ENCODE assay signal across 8 cellular contexts in the genomic region with DNA sequence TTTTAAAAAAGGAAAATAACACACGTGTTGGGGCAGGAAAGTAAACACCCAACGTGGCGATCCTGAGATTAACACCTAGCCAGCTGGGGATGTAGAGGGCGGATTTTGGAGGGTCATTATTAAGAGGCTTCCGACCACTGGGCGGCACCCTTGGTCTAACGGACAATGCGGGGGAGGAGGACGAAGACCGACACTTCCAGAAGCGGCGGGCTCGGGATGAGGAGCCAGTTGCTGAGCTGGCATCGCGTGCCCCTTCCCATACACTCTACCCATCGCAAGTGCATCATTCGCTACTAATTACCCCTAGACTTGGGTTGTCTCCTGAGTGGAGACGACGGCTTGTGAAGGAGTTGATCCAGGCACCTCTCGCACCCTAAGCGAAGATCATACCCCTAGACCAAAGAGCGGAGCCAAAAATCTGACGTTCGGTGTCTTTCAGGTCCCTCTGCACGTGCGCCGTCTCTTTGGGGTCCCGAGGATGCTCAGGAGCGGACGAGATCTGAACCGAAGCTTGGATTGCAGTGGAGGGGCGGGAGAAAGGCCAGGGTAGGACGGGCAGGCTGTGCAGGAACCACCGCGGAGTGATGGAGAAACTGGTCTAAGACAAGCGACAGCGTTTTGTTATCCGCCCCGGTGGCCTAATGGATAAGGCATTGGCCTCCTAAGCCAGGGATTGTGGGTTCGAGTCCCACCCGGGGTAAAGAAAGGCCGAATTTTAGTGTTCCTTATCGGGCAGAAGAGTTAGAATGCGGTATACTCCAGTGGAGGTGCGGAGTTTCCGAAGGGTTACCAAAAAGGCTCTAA.
DNase-seq lines count a peak whose midpoint lies in the region; ATAC-seq and TF ChIP-seq lines count a peak whose summit lies in the region.

No MANE protein-coding gene starts in this region.

- no peak for ATAC-seq in HG02840 (IDR thresholded peaks at IDR 0.05; ENCODE audit: low FRiP score, unreplicated experiment)

- peak overlapping the region; percentile 56 for H3K4me3 ChIP-seq in choroid plexus epithelial cell (ENCODE audit: low read depth, low read length)

- peak; percentile 81 for DNase-seq in AG09319 (ENCODE audit: extremely low read depth, low read depth)
- peak; percentile 83 for DNase-seq in HCEC 1CT
- DNase-seq in NCI-H345 (lab: John Stamatoyannopoulos, UW), result peak; percentile 95
- peak; percentile 85 for DNase-seq in activated CD4-positive, CD25-positive, alpha-beta regulatory T cell treated with anti-CD3 and anti-CD28 coated beads, Interleukin-2, amount 50 U/mL, for 72 hours
- DNase-seq in choroid plexus epithelial cell (ENCODE audit: low read depth), result peak; percentile 91
- DNase-seq in kidney tubule cell (ENCODE audit: low spot score), result peak; percentile 95
- DNase-seq in stimulated activated CD4-positive, alpha-beta T cell treated with anti-CD3 and anti-CD28 coated beads, Interleukin-15, amount 100 ng/mL, for 48 hours (ENCODE audit: low read depth in 2 of 2), result peak; percentile 84 to 86

- peak; percentile 43 for TF ChIP-seq CTCF in AG09319 (IDR thresholded peaks at IDR 0.05; ENCODE audit: low read depth, low read length)
- TF ChIP-seq CTCF in choroid plexus epithelial cell (conservative IDR thresholded peaks at IDR 0.05; ENCODE audit: low read depth, low read length), result peak; percentile 48
